In the genomic region with DNA sequence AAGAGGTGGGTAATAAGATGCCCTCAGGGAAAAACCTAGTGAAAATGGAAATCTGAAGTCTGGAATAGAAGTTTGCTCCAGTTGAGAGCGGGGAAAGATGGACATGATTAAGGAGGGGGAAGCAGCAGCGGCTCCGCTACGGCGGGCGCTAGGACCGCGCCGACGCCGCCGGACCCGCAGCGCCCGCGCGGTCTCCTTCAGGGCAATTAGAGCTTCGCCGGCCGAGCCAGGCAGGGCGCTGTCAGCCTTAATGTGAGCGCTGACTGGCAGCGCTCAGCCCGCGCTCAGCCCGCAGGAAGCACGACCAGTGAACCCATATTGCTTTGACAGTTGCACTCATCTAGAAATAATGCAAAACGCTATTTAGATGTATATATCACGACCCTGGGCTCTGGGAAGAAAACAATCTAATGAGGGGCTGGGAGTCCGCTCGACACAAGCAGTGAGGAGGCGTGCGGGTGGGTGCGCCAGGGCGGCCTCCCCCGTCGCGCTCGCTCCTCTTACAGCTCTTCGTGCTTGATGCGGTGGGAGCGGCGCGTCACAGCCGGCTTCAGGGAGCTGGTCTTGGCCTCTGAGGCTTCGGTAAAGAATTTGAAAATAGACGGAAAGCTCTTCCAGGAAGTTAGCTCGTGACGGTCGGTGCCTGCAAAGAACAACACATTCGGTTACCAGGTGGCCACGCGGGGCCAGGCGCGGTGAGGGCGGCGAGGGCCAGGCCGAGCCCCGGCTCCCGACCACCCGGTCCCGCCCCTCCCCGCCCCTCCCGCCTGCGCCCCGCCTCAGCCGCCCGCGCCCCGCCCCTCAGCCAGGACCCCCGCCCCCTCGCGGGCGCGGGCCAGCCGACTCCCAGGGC, we compare ENCODE assay signal across 8 cellular contexts. TPM values are rescaled to one million over a fixed set of nuclear protein-coding genes. Genes with fewer than 3 reads are reported as not detected.
DNase-seq lines count a peak whose midpoint lies in the region; ATAC-seq and TF ChIP-seq lines count a peak whose summit lies in the region.

No MANE protein-coding gene starts in this region.

- in situ Hi-C loops in Caki2 (cut with HindIII; ENCODE audit: low pct_unique_long_range_greater_than_20kb, low sequenced_read_pairs) = no loop called here

- peak overlapping the region; percentile 52 to 81 for H3K9ac ChIP-seq in stomach smooth muscle (ENCODE audit: low read length in 2 of 2)

- intact Hi-C loops in mucosa of descending colon (cut with DNase I, micrococcal nuclease) = no loop called here

- peaks cover 9% of the 10 kb centered on the region for H3K4me1 ChIP-seq in mucosa of descending colon (ENCODE audit: low read depth)
- H3K4me1 ChIP-seq in stomach smooth muscle (ENCODE audit: control insufficient read depth, insufficient read depth, low read length) = peaks cover 3% of the 10 kb centered on the region

- peak; percentile 6 for TF ChIP-seq CTCF in epithelial cell of esophagus (IDR thresholded peaks at IDR 0.05; ENCODE audit: insufficient read depth, low read depth, low read length, missing control alignments)
- no peak for TF ChIP-seq CTCF in mucosa of descending colon (IDR thresholded peaks at IDR 0.05)

- DNase-seq in Caki2 (ENCODE audit: low read depth) (peak; percentile 69), NCI-H748 treated with DMSO at 0.1 percent for 48 hours (lab: John Stamatoyannopoulos, UW) (peak; percentile 82), epithelial cell of esophagus (ENCODE audit: low read depth) (peak; percentile 77), mucosa of descending colon (peak; percentile 75 to 82 (median 81))
- DNase-seq in activated CD8-positive, alpha-beta memory T cell treated with anti-CD3 and anti-CD28 coated beads, Interleukin-2, amount 50 U/mL, for 4 hours = peak; percentile 50

- H3K36me3 ChIP-seq in mucosa of descending colon (ENCODE audit: low read depth) (no peaks in the 10 kb centered on the region), stomach smooth muscle (ENCODE audit: control insufficient read depth in 2 of 2, insufficient read depth in 2 of 2, low read length in 2 of 2) (no peaks in the 10 kb centered on the region)

- H3K4me3 ChIP-seq in epithelial cell of esophagus (ENCODE audit: low read length) (peak overlapping the region; percentile 54), mucosa of descending colon (no peak overlapping the region), stomach smooth muscle (ENCODE audit: low read length in 2 of 2) (peak overlapping the region; percentile 79 to 95)

- H3K27me3 ChIP-seq in stomach smooth muscle (ENCODE audit: control insufficient read depth in 1 of 2, insufficient read depth in 2 of 2, low read length in 2 of 2) = no peaks in the 10 kb centered on the region

- ATAC-seq in GM19468 (IDR thresholded peaks at IDR 0.05; ENCODE audit: extremely low read depth, unreplicated experiment) (peak; percentile 96), HG03565 (IDR thresholded peaks at IDR 0.05; ENCODE audit: unreplicated experiment) (peak; percentile 94), mucosa of descending colon (peak; percentile 96)

- no peaks in the 10 kb centered on the region for H3K9me3 ChIP-seq in mucosa of descending colon
- H3K9me3 ChIP-seq in stomach smooth muscle (ENCODE audit: control insufficient read depth in 2 of 2, low read length in 2 of 2) = no peaks in the 10 kb centered on the region

- H3K27ac ChIP-seq in stomach smooth muscle (ENCODE audit: low read length) = peak overlapping the region; percentile 67

RNA-seq across cellular contexts. Expression of a gene that starts 37.7 kb away (rescaled TPM):
- total RNA-seq in Caki2 (2014; rRNA removed; shearing (Covaris generic); ENCODE audit: low replicate concordance) = 0.37 TPM in 1 of 2 replicates, not detected in the other
- 1 to 10 TPM; 2.3 to 9.1 (median 6.2) TPM for total RNA-seq in mucosa of descending colon

RNA-seq across cellular contexts. Expression of a gene that starts 39.7 kb away (rescaled TPM):
- total RNA-seq in Caki2 (2014; rRNA removed; shearing (Covaris generic); ENCODE audit: low replicate concordance) = 0.67 TPM in 1 of 2 replicates, not detected in the other
- 1 to 10 TPM; 1.5 to 5.7 (median 2.2) TPM for total RNA-seq in mucosa of descending colon
